1 cellular context compared by ENCODE assay signal in genomic region chrX:119573840-119574393, GRCh38.
TF ChIP-seq lines count a peak whose summit lies in the region.

No MANE protein-coding gene starts in this region.

TF ChIP-seq in GM23338, 12 proteins besides CTCF, POLR2A, EP300 and RAD21 (continued from another document):
- TF ChIP-seq, protein P1, sequence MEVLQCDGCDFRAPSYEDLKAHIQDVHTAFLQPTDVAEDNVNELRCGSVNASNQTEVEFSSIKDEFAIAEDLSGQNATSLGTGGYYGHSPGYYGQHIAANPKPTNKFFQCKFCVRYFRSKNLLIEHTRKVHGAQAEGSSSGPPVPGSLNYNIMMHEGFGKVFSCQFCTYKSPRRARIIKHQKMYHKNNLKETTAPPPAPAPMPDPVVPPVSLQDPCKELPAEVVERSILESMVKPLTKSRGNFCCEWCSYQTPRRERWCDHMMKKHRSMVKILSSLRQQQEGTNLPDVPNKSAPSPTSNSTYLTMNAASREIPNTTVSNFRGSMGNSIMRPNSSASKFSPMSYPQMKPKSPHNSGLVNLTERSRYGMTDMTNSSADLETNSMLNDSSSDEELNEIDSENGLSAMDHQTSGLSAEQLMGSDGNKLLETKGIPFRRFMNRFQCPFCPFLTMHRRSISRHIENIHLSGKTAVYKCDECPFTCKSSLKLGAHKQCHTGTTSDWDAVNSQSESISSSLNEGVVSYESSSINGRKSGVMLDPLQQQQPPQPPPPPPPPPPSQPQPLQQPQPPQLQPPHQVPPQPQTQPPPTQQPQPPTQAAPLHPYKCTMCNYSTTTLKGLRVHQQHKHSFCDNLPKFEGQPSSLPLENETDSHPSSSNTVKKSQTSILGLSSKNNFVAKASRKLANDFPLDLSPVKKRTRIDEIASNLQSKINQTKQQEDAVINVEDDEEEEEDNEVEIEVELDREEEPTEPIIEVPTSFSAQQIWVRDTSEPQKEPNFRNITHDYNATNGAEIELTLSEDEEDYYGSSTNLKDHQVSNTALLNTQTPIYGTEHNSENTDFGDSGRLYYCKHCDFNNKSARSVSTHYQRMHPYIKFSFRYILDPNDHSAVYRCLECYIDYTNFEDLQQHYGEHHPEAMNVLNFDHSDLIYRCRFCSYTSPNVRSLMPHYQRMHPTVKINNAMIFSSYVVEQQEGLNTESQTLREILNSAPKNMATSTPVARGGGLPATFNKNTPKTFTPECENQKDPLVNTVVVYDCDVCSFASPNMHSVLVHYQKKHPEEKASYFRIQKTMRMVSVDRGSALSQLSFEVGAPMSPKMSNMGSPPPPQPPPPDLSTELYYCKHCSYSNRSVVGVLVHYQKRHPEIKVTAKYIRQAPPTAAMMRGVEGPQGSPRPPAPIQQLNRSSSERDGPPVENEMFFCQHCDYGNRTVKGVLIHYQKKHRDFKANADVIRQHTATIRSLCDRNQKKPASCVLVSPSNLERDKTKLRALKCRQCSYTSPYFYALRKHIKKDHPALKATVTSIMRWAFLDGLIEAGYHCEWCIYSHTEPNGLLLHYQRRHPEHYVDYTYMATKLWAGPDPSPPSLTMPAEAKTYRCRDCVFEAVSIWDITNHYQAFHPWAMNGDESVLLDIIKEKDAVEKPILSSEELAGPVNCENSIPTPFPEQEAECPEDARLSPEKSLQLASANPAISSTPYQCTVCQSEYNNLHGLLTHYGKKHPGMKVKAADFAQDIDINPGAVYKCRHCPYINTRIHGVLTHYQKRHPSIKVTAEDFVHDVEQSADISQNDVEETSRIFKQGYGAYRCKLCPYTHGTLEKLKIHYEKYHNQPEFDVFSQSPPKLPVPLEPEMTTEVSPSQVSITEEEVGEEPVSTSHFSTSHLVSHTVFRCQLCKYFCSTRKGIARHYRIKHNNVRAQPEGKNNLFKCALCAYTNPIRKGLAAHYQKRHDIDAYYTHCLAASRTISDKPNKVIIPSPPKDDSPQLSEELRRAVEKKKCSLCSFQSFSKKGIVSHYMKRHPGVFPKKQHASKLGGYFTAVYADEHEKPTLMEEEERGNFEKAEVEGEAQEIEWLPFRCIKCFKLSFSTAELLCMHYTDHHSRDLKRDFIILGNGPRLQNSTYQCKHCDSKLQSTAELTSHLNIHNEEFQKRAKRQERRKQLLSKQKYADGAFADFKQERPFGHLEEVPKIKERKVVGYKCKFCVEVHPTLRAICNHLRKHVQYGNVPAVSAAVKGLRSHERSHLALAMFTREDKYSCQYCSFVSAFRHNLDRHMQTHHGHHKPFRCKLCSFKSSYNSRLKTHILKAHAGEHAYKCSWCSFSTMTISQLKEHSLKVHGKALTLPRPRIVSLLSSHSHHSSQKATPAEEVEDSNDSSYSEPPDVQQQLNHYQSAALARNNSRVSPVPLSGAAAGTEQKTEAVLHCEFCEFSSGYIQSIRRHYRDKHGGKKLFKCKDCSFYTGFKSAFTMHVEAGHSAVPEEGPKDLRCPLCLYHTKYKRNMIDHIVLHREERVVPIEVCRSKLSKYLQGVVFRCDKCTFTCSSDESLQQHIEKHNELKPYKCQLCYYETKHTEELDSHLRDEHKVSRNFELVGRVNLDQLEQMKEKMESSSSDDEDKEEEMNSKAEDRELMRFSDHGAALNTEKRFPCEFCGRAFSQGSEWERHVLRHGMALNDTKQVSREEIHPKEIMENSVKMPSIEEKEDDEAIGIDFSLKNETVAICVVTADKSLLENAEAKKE (CRISPR knock-in tag; IDR thresholded peaks at IDR 0.05) = no peak
- TF ChIP-seq ZNF331 (CRISPR knock-in tag; IDR thresholded peaks at IDR 0.05; ENCODE audit: low read depth) (no peak), NANOG (IDR thresholded peaks at IDR 0.05; ENCODE audit: borderline replicate concordance) (no peak)
